10 cellular contexts compared by ENCODE assay signal in genomic region chr1:74767490-74767889, GRCh38. TPM values are rescaled to one million over a fixed set of nuclear protein-coding genes. Genes with fewer than 3 reads are reported as not detected.
DNase-seq lines count a peak whose midpoint lies in the region; ATAC-seq and TF ChIP-seq lines count a peak whose summit lies in the region.
"Had no signal": no experiment of that assay in that cellular context is flagged by ENCODE, and none has a peak within 500 bp of the region (broad histone marks: within the 10 kb centered on the region; RNA-seq: fewer than 3 reads in every experiment).

No MANE protein-coding gene starts in this region.

- H3K36me3 ChIP-seq in H7 (replicated peaks; ENCODE audit: control insufficient read depth, insufficient read depth, low read length) = no peaks in the 10 kb centered on the region
- H3K36me3 ChIP-seq in NT2/D1 (ENCODE audit: insufficient read depth, insufficient read length, low read length) = peaks cover 43% of the 10 kb centered on the region
- H3K36me3 ChIP-seq in colonic mucosa = no peaks in the 10 kb centered on the region
- H3K36me3 ChIP-seq: ovary had no signal

- H3K4me1 ChIP-seq in NT2/D1 (ENCODE audit: insufficient read depth, insufficient read length) = no peaks in the 10 kb centered on the region
- H3K4me1 ChIP-seq in colonic mucosa = no peaks in the 10 kb centered on the region

- intact Hi-C loops in colonic mucosa (cut with DNase I) = no loop called here

- H3K27me3 ChIP-seq in H7 (ENCODE audit: control insufficient read depth, insufficient read depth, low read length) = no peaks in the 10 kb centered on the region
- no peaks in the 10 kb centered on the region for H3K27me3 ChIP-seq in NT2/D1 (ENCODE audit: insufficient read depth, insufficient read length)
- H3K27me3 ChIP-seq in colonic mucosa = no peaks in the 10 kb centered on the region
- H3K27me3 ChIP-seq: ovary, tibial nerve had no signal

- H3K27ac ChIP-seq in colonic mucosa = no peak overlapping the region
- H3K27ac ChIP-seq: ovary, tibial nerve had no signal

- ATAC-seq in HG03280 (IDR thresholded peaks at IDR 0.05; ENCODE audit: unreplicated experiment) = no peak

- no peaks in the 10 kb centered on the region for H3K9me3 ChIP-seq in NT2/D1 (ENCODE audit: insufficient read depth, low read length)
- H3K9me3 ChIP-seq in colonic mucosa = no peaks in the 10 kb centered on the region
- H3K9me3 ChIP-seq: ovary, tibial nerve had no signal

- H3K9ac ChIP-seq in NT2/D1 (ENCODE audit: insufficient read length, low read depth) (no peak overlapping the region), colonic mucosa (ENCODE audit: low read depth in 2 of 2, low read length in 2 of 2) (no peak overlapping the region)

- DNase-seq in D341Med (ENCODE audit: low spot score) (peak; percentile 20), H7 (peak; percentile 21), NT2/D1 (ENCODE audit: low read depth, low spot score) (peak; percentile 62), glomerular visceral epithelial cell (ENCODE audit: extremely low spot score) (peak; percentile 8), colonic mucosa (no peak), amygdala (lab: John Stamatoyannopoulos, UW) (no peak), NK-92 (lab: John Stamatoyannopoulos, UW; ENCODE audit: unreplicated experiment) (no peak)
- DNase-seq: ovary had no signal

- TF ChIP-seq CTCF in colonic mucosa (IDR thresholded peaks at IDR 0.05) = no peak

- H3K4me3 ChIP-seq in H7 (ENCODE audit: insufficient read depth, low read depth, low read length) (no peak overlapping the region), NT2/D1 (ENCODE audit: insufficient read length, low read depth) (no peak overlapping the region), colonic mucosa (no peak overlapping the region)
- H3K4me3 ChIP-seq: ovary, tibial nerve had no signal

RNA-seq across cellular contexts. Expression of gene TYW3, which starts 34.5 kb away (rescaled TPM):
- 20.2 and 26.3 TPM in 2 replicates for total RNA-seq in H7 (2014; rRNA removed; shearing (Covaris generic))
- 10 to 100 TPM in 1 of 2 donors, 1 to 10 TPM in 1; 8.5 to 16.7 TPM for total RNA-seq in colonic mucosa

RNA-seq across cellular contexts. Expression of gene CRYZ, which starts 34.6 kb away (rescaled TPM):
- total RNA-seq in H7 (2014; rRNA removed; shearing (Covaris generic)) = 33.9 and 43.7 TPM in 2 replicates
- 10 to 100 TPM; 15.7 to 25.8 TPM for total RNA-seq in colonic mucosa

Comparison
In these comparisons a context has a peak if more than half of its experiments do, and no peak if none do; other contexts are left out.
1. DNase-seq: peak in D341Med (single experiment), H7 (single experiment), NT2/D1 (single experiment) and glomerular visceral epithelial cell (single experiment); none in colonic mucosa (single experiment), amygdala (0 of 56) and NK-92 (single experiment).